Comparison of ENCODE assay signal across 12 cellular contexts in genomic region chr22:26476705-26477340, GRCh38. TPM values are rescaled to one million over a fixed set of nuclear protein-coding genes. Genes with fewer than 3 reads are reported as not detected.
DNase-seq lines count a peak whose midpoint lies in the region; ATAC-seq and TF ChIP-seq lines count a peak whose summit lies in the region.
"Had no signal": no experiment of that assay in that cellular context is flagged by ENCODE, and none has a peak within 500 bp of the region (broad histone marks: within the 10 kb centered on the region; RNA-seq: fewer than 3 reads in every experiment).

No MANE protein-coding gene starts in this region.

- H3K36me3 ChIP-seq in SK-N-SH (replicated peaks in 1 of 2; ENCODE audit: control insufficient read depth in 1 of 2, insufficient read depth in 2 of 2, low read length in 1 of 2) (peaks cover 21 to 41% of the 10 kb centered on the region in 2 experiments), MG63 (peaks cover 41% of the 10 kb centered on the region)

- peak; percentile 21; the same call in 1 of the 3 replicates for ATAC-seq in SK-N-SH treated with all-trans-retinoic acid at 6 μM for 48 hours
- no peak for ATAC-seq in naive thymus-derived CD8-positive, alpha-beta T cell
- ATAC-seq: left colon had no signal

- H3K9me3 ChIP-seq in SK-N-SH (no peaks in the 10 kb centered on the region), MG63 (no peaks in the 10 kb centered on the region)

- H3K4me3 ChIP-seq in SK-N-SH (ENCODE audit: low read depth in 2 of 2, low read length in 1 of 2): no peak overlapping the region
- no peak overlapping the region for H3K4me3 ChIP-seq in cardiac fibroblast (replicated peaks in 1 of 2; ENCODE audit: low read depth in 2 of 2, low read length in 2 of 2)
- no peak overlapping the region for H3K4me3 ChIP-seq in MG63

- CTCF ChIA-PET in SK-N-SH (lab: Yijun Ruan, JAX): no interaction called here

- no peaks in the 10 kb centered on the region for H4K20me1 ChIP-seq in SK-N-SH (ENCODE audit: insufficient read depth)

- peaks cover 10 to 74% (median 20%) of the 10 kb centered on the region in 3 donors for H3K36me3 Mint-ChIP-seq in naive thymus-derived CD8-positive, alpha-beta T cell

- no peak overlapping the region for H3K27ac Mint-ChIP-seq in naive thymus-derived CD8-positive, alpha-beta T cell

- TF ChIP-seq RAD21 in SK-N-SH (IDR thresholded peaks at IDR 0.05; ENCODE audit: low read length): no peak

- no peaks in the 10 kb centered on the region for H3K9me2 ChIP-seq in SK-N-SH

- peak overlapping the region in 1 of 2 experiments; percentile 25; a peak in 1 of 4 replicates for H3K27ac ChIP-seq in SK-N-SH (ENCODE audit: low read depth in 2 of 2, low read length in 1 of 2)

- no peak overlapping the region for H3K9ac ChIP-seq in SK-N-SH

- H3K27me3 Mint-ChIP-seq in naive thymus-derived CD8-positive, alpha-beta T cell: no peaks in the 10 kb centered on the region

- H3K27me3 ChIP-seq in SK-N-SH (ENCODE audit: insufficient read depth) (no peaks in the 10 kb centered on the region), MG63 (no peaks in the 10 kb centered on the region)

- peaks cover 2% of the 10 kb centered on the region for H3F3A ChIP-seq in SK-N-SH (replicated peaks; ENCODE audit: insufficient read depth)

- POLR2A ChIA-PET in SK-N-SH (lab: Yijun Ruan, JAX): no interaction called here
- POLR2A ChIA-PET in naive thymus-derived CD8-positive, alpha-beta T cell (lab: Charles Lee): no interaction called here

- peaks cover 41% of the 10 kb centered on the region; the same call in 1 of the 2 replicates for H3K79me2 ChIP-seq in SK-N-SH (ENCODE audit: insufficient read depth)

- no peaks in the 10 kb centered on the region for H3K9me3 Mint-ChIP-seq in naive thymus-derived CD8-positive, alpha-beta T cell

- H3K4me2 ChIP-seq in SK-N-SH: no peak overlapping the region

- no peak overlapping the region for H2AFZ ChIP-seq in SK-N-SH (ENCODE audit: low read depth)

- H3K4me3 Mint-ChIP-seq in naive thymus-derived CD8-positive, alpha-beta T cell: no peak overlapping the region

- WGBS in SK-N-SH (ENCODE audit: low lambda C conversion rate): 81% methylated on average over 4 of the region's 4 CpGs

- no peak for TF ChIP-seq CTCF in SK-N-SH (IDR thresholded peaks at IDR 0.05)
- TF ChIP-seq CTCF in cardiac fibroblast (IDR thresholded peaks at IDR 0.05; ENCODE audit: low read depth, low read length): no peak

- DNase-seq in SK-N-SH (no peak), NCI-H226 (peak; percentile 65), cardiac fibroblast (ENCODE audit: low read depth in 2 of 2) (peak; percentile 29 to 72), renal cortical epithelial cell (ENCODE audit: low read depth) (peak; percentile 71), MG63 (no peak), inferior parietal cortex (ENCODE audit: extremely low spot score) (no peak)
- DNase-seq in naive thymus-derived CD8-positive, alpha-beta T cell: no peak
- DNase-seq: DMS53; left colon; NCI-H2029; stimulated activated CD4-positive, alpha-beta T cell treated with anti-CD3 and anti-CD28 coated beads, Interleukin-2, amount 100 ng/mL, for 24 hours had no signal

- peaks cover 31 to 52% (median 47%) of the 10 kb centered on the region in 4 donors for H3K4me1 Mint-ChIP-seq in naive thymus-derived CD8-positive, alpha-beta T cell

- TF ChIP-seq EP300 in SK-N-SH (IDR thresholded peaks at IDR 0.05; ENCODE audit: borderline replicate concordance in 1 of 2, low read depth in 1 of 2, low read length in 1 of 2): no peak

- H3K4me1 ChIP-seq in SK-N-SH (ENCODE audit: control insufficient read depth in 1 of 2, insufficient read depth in 2 of 2, low read depth in 1 of 2, low read length in 1 of 2): peaks cover under 1 to 10% of the 10 kb centered on the region in 2 experiments; a peak in 3 of 4 replicates

TF ChIP-seq in SK-N-SH treated with all-trans-retinoic acid at 6 μM for 48 hours, 23 proteins besides CTCF, POLR2A, EP300 and RAD21 (continues in another document):
- TF ChIP-seq ARNTL (CRISPR knock-in tag; IDR thresholded peaks at IDR 0.05; ENCODE audit: borderline replicate concordance, low read depth): no peak
- TF ChIP-seq RARB (CRISPR knock-in tag; IDR thresholded peaks at IDR 0.05): no peak
- no peak for TF ChIP-seq GLIS3 (CRISPR knock-in tag; IDR thresholded peaks at IDR 0.05)

TF ChIP-seq in SK-N-SH, 30 proteins besides CTCF, POLR2A, EP300 and RAD21:
- TF ChIP-seq GATA2 (CRISPR knock-in tag; IDR thresholded peaks at IDR 0.05): no peak
- TF ChIP-seq, protein P1, sequence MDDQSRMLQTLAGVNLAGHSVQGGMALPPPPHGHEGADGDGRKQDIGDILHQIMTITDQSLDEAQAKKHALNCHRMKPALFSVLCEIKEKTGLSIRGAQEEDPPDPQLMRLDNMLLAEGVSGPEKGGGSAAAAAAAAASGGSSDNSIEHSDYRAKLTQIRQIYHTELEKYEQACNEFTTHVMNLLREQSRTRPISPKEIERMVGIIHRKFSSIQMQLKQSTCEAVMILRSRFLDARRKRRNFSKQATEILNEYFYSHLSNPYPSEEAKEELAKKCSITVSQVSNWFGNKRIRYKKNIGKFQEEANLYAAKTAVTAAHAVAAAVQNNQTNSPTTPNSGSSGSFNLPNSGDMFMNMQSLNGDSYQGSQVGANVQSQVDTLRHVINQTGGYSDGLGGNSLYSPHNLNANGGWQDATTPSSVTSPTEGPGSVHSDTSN (IDR thresholded peaks at IDR 0.05): no peak
- TF ChIP-seq, protein P2, sequence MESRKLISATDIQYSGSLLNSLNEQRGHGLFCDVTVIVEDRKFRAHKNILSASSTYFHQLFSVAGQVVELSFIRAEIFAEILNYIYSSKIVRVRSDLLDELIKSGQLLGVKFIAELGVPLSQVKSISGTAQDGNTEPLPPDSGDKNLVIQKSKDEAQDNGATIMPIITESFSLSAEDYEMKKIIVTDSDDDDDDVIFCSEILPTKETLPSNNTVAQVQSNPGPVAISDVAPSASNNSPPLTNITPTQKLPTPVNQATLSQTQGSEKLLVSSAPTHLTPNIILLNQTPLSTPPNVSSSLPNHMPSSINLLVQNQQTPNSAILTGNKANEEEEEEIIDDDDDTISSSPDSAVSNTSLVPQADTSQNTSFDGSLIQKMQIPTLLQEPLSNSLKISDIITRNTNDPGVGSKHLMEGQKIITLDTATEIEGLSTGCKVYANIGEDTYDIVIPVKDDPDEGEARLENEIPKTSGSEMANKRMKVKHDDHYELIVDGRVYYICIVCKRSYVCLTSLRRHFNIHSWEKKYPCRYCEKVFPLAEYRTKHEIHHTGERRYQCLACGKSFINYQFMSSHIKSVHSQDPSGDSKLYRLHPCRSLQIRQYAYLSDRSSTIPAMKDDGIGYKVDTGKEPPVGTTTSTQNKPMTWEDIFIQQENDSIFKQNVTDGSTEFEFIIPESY (IDR thresholded peaks at IDR 0.05; ENCODE audit: borderline replicate concordance, low read depth): no peak
- no peak for TF ChIP-seq EZH2phosphoT487 (IDR thresholded peaks at IDR 0.05; ENCODE audit: borderline replicate concordance, low read depth)
- TF ChIP-seq FOXM1 (IDR thresholded peaks at IDR 0.05; ENCODE audit: low read depth): no peak
- no peak for TF ChIP-seq CHD2 (IDR thresholded peaks at IDR 0.05; ENCODE audit: low read length, partially characterized antibody)
- no peak for TF ChIP-seq USF2 (IDR thresholded peaks at IDR 0.05; ENCODE audit: borderline replicate concordance, low read depth, low read length)

RNA-seq across cellular contexts. Expression of gene HPS4, which starts 6.8 kb away (rescaled TPM):
- 22.5 and 28.3 TPM in 2 replicates for polyA plus RNA-seq in SK-N-SH (2012; rRNA removed)
- 17.2 and 18.4 TPM in 2 replicates for polyA plus RNA-seq in SK-N-SH (2012; cell fraction: cytosol; rRNA removed)
- polyA plus RNA-seq in SK-N-SH (2012; cell fraction: nucleus; rRNA removed): 76.6 and 90.5 TPM in 2 replicates
- 22.1 and 34.7 TPM in 2 replicates for total RNA-seq in renal cortical epithelial cell
- 13.0 and 13.9 TPM in 2 replicates for total RNA-seq in MG63 (2014; rRNA removed; shearing (Covaris generic); ENCODE audit: low replicate concordance)
- total RNA-seq in naive thymus-derived CD8-positive, alpha-beta T cell: 10 to 100 TPM; 63.9 to 64.3 TPM
- polyA plus RNA-seq in naive thymus-derived CD8-positive, alpha-beta T cell: 10 to 100 TPM; 10.5 to 18.4 (median 16.2) TPM

RNA-seq across cellular contexts. Expression of gene SRRD, which starts 6.9 kb away (rescaled TPM):
- polyA plus RNA-seq in SK-N-SH (2012; rRNA removed): 12.9 and 18.0 TPM in 2 replicates
- 20.8 and 25.6 TPM in 2 replicates for polyA plus RNA-seq in SK-N-SH (2012; cell fraction: cytosol; rRNA removed)
- 7.2 and 8.4 TPM in 2 replicates for polyA plus RNA-seq in SK-N-SH (2012; cell fraction: nucleus; rRNA removed)
- 13.9 and 35.1 TPM in 2 replicates for total RNA-seq in renal cortical epithelial cell
- 18.6 and 30.6 TPM in 2 replicates for total RNA-seq in MG63 (2014; rRNA removed; shearing (Covaris generic); ENCODE audit: low replicate concordance)
- 10 to 100 TPM; 21.4 to 24.6 TPM for total RNA-seq in naive thymus-derived CD8-positive, alpha-beta T cell
- polyA plus RNA-seq in naive thymus-derived CD8-positive, alpha-beta T cell: 10 to 100 TPM; 17.1 to 27.0 (median 17.9) TPM

RNA-seq across cellular contexts. Expression of gene TFIP11, which starts 35.5 kb away (rescaled TPM):
- 32.8 and 37.5 TPM in 2 replicates for polyA plus RNA-seq in SK-N-SH (2012; rRNA removed)
- 20.4 and 24.9 TPM in 2 replicates for polyA plus RNA-seq in SK-N-SH (2012; cell fraction: cytosol; rRNA removed)
- polyA plus RNA-seq in SK-N-SH (2012; cell fraction: nucleus; rRNA removed): 64.2 and 79.7 TPM in 2 replicates
- 38.7 and 50.4 TPM in 2 replicates for total RNA-seq in renal cortical epithelial cell
- 37.6 and 51.1 TPM in 2 replicates for total RNA-seq in MG63 (2014; rRNA removed; shearing (Covaris generic); ENCODE audit: low replicate concordance)
- total RNA-seq in naive thymus-derived CD8-positive, alpha-beta T cell: 10 to 100 TPM; 56.2 to 67.8 TPM
- 10 to 100 TPM; 15.3 to 33.9 (median 22.3) TPM for polyA plus RNA-seq in naive thymus-derived CD8-positive, alpha-beta T cell

RNA-seq across cellular contexts. Expression of gene ASPHD2, which starts 47.8 kb away (rescaled TPM):
- polyA plus RNA-seq in SK-N-SH (2012; rRNA removed): 2.1 and 2.2 TPM in 2 replicates
- 1.6 and 2.1 TPM in 2 replicates for polyA plus RNA-seq in SK-N-SH (2012; cell fraction: cytosol; rRNA removed)
- polyA plus RNA-seq in SK-N-SH (2012; cell fraction: nucleus; rRNA removed): 1.1 and 1.3 TPM in 2 replicates
- 5.4 and 5.6 TPM in 2 replicates for total RNA-seq in renal cortical epithelial cell
- 1.8 and 3.4 TPM in 2 replicates for total RNA-seq in MG63 (2014; rRNA removed; shearing (Covaris generic); ENCODE audit: low replicate concordance)
- 1 to 10 TPM; 2.9 to 3.5 TPM for total RNA-seq in naive thymus-derived CD8-positive, alpha-beta T cell
- polyA plus RNA-seq in naive thymus-derived CD8-positive, alpha-beta T cell: 1 to 10 TPM; 2.3 to 3.1 (median 2.5) TPM

Comparison
In these comparisons a context has a peak if more than half of its experiments do, and no peak if none do; other contexts are left out.
1. DNase-seq: peak in NCI-H226 (single experiment), cardiac fibroblast (2 of 2) and renal cortical epithelial cell (single experiment); none in SK-N-SH (single experiment), MG63 (single experiment), inferior parietal cortex (single experiment) and naive thymus-derived CD8-positive, alpha-beta T cell (0 of 10).